In the genomic region with DNA sequence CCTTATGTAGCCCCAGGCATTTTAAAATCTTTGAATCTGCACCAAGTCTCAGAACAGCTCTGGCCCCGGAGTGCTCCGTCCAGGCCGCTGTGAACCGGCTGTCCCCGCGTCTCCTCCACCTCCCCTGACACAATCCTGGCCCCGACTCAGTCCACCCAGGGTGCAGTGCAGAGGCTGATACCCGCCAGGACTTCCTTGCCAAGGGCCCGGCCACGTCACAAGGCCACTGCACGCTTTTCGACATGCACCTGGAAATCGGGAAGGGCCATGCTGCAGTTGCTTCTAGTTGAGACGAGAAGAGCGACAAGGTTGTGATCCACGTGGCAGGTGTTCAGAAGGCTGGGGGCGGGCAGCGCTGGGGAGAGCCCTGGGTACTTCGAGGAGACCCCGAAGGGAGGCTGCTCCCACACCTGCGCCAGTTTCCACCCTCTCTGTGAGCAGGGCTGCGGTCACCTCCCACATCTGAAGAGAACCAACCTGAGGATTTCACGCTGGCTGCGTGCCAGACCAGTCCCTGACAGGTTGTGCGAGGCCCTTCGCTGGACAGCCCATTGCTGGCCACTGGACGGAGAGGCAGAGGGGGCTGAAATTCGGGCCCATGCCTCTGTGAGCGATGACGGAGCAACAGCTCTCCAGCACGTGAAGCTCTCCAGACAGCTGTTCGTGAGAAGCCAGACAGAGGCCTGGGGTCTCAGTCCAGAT, we compare ENCODE assay signal across 18 cellular contexts. TPM values are rescaled to one million over a fixed set of nuclear protein-coding genes. Genes with fewer than 3 reads are reported as not detected.
DNase-seq lines count a peak whose midpoint lies in the region; ATAC-seq and TF ChIP-seq lines count a peak whose summit lies in the region.
"Had no signal": no experiment of that assay in that cellular context is flagged by ENCODE, and none has a peak within 500 bp of the region (broad histone marks: within the 10 kb centered on the region; RNA-seq: fewer than 3 reads in every experiment).

No MANE protein-coding gene starts in this region.

- DNase-seq in WTC11 (ENCODE audit: low spot score) (no peak), spleen (peak; percentile 58), omental fat pad (ENCODE audit: low spot score) (no peak)
- DNase-seq: activated CD4-positive, alpha-beta T cell treated with anti-CD3 and anti-CD28 coated beads, Interleukin-2, amount 10 ng/mL, durations not matched to agents 7 days and 5 days; activated naive CD8-positive, alpha-beta T cell treated with anti-CD3 and anti-CD28 coated beads, Interleukin-2, amount 10 ng/mL, durations not matched to agents 7 days and 5 days; colonic mucosa; DMS79; heart left ventricle; NCI-H1930; NCI-H226; PC-9; stimulated activated CD4-positive, alpha-beta T cell treated with anti-CD3 and anti-CD28 coated beads, Interleukin-12 subunit alpha, Interleukin-12 subunit beta, amount 100 ng/mL, for 4 hours had no signal

- H3K4me1 Mint-ChIP-seq in WTC11: 0 out of 2 replicates have a peak, but pooled peaks cover 3% of the 10 kb centered on the region

- H3K36me3 Mint-ChIP-seq in WTC11: no peaks in the 10 kb centered on the region
- H3K36me3 Mint-ChIP-seq: activated naive CD8-positive, alpha-beta T cell treated with anti-CD3 and anti-CD28 coated beads, Interleukin-2, amount 10 ng/mL, durations not matched to agents 7 days and 5 days; type B pancreatic cell had no signal

- POLR2A ChIA-PET in WTC11 (lab: Charles Lee): no interaction called here

- no peaks in the 10 kb centered on the region for H3K9me3 ChIP-seq in iPS-15b (ENCODE audit: control insufficient read depth, insufficient read depth, low read length)
- H3K9me3 ChIP-seq in spleen: no peaks in the 10 kb centered on the region
- H3K9me3 ChIP-seq: colonic mucosa, heart left ventricle had no signal

- no peak overlapping the region for H3K4me3 ChIP-seq in iPS-15b (ENCODE audit: low read depth, low read length)
- no peak overlapping the region for H3K4me3 ChIP-seq in spleen
- H3K4me3 ChIP-seq: colonic mucosa, GM12878, GM23338, heart left ventricle, PC-9 had no signal

- H3K27ac Mint-ChIP-seq in WTC11: no peak overlapping the region
- H3K27ac Mint-ChIP-seq: activated CD4-positive, alpha-beta T cell treated with anti-CD3 and anti-CD28 coated beads, Interleukin-2, amount 10 ng/mL, durations not matched to agents 7 days and 5 days; activated naive CD8-positive, alpha-beta T cell treated with anti-CD3 and anti-CD28 coated beads, Interleukin-2, amount 10 ng/mL, durations not matched to agents 7 days and 5 days; GM23338; T-helper 1 cell treated with Interleukin-12 subunit alpha and Interleukin-12 subunit beta and Interleukin-4 antibody, amounts not matched to agents 30 μg/mL and 1 μg/mL, for 36 hours; type B pancreatic cell had no signal

- ATAC-seq in WTC11 (no peak), HG03439 (IDR thresholded peaks at IDR 0.05; ENCODE audit: unreplicated experiment) (no peak), omental fat pad (ENCODE audit: low FRiP score) (no peak)
- ATAC-seq: GM23338 had no signal

- 84 to 93% (median 88%) methylated on average over 29 to 32 of the region's 32 CpGs for WGBS in spleen, 5 donors

- intact Hi-C loops in spleen (cut with DNase I; ENCODE audit: low total_unique reads): no loop called here

- H3K27me3 Mint-ChIP-seq in WTC11 (ENCODE audit: low read depth): no peaks in the 10 kb centered on the region; the same call in 1 of the 2 replicates
- H3K27me3 Mint-ChIP-seq: activated CD4-positive, alpha-beta T cell treated with anti-CD3 and anti-CD28 coated beads, Interleukin-2, amount 10 ng/mL, durations not matched to agents 7 days and 5 days; type B pancreatic cell had no signal

- no peaks in the 10 kb centered on the region for H3K9me3 Mint-ChIP-seq in WTC11
- H3K9me3 Mint-ChIP-seq: activated CD4-positive, alpha-beta T cell treated with anti-CD3 and anti-CD28 coated beads, Interleukin-2, amount 10 ng/mL, durations not matched to agents 7 days and 5 days; activated naive CD8-positive, alpha-beta T cell treated with anti-CD3 and anti-CD28 coated beads, Interleukin-2, amount 10 ng/mL, durations not matched to agents 7 days and 5 days; GM23338; T-helper 1 cell treated with Interleukin-12 subunit alpha and Interleukin-12 subunit beta and Interleukin-4 antibody, amounts not matched to agents 30 μg/mL and 1 μg/mL, for 36 hours; type B pancreatic cell had no signal

- no peak for TF ChIP-seq CTCF in WTC11 (IDR thresholded peaks at IDR 0.05)
- TF ChIP-seq CTCF in spleen (IDR thresholded peaks at IDR 0.05 in 8 of 11, conservative IDR thresholded peaks at IDR 0.05 in 3 of 11): no peak
- no peak for TF ChIP-seq CTCF in omental fat pad (IDR thresholded peaks at IDR 0.05)

- TF ChIP-seq POLR2A in spleen (IDR thresholded peaks at IDR 0.05): no peak

- H3K36me3 ChIP-seq in iPS-15b (ENCODE audit: control insufficient read depth, insufficient read depth, low read length) (peaks cover 5% of the 10 kb centered on the region), spleen (no peaks in the 10 kb centered on the region)
- H3K36me3 ChIP-seq: colonic mucosa, heart left ventricle had no signal

- no peak overlapping the region for H3K27ac ChIP-seq in spleen
- H3K27ac ChIP-seq: colonic mucosa, PC-9 had no signal

- H3K4me1 ChIP-seq in iPS-15b (ENCODE audit: control insufficient read depth, insufficient read depth, low read length) (no peaks in the 10 kb centered on the region), spleen (peaks cover 7 to 23% (median 12%) of the 10 kb centered on the region in 6 donors)

- H3K4me3 Mint-ChIP-seq in WTC11: no peak overlapping the region
- H3K4me3 Mint-ChIP-seq: activated CD4-positive, alpha-beta T cell treated with anti-CD3 and anti-CD28 coated beads, Interleukin-2, amount 10 ng/mL, durations not matched to agents 7 days and 5 days; activated naive CD8-positive, alpha-beta T cell treated with anti-CD3 and anti-CD28 coated beads, Interleukin-2, amount 10 ng/mL, durations not matched to agents 7 days and 5 days; GM23338; T-helper 1 cell treated with Interleukin-12 subunit alpha and Interleukin-12 subunit beta and Interleukin-4 antibody, amounts not matched to agents 30 μg/mL and 1 μg/mL, for 36 hours; type B pancreatic cell had no signal

- peak overlapping the region; percentile 37 for H3K9ac ChIP-seq in iPS-15b (ENCODE audit: low read depth, low read length)

- H3K27me3 ChIP-seq in iPS-15b (ENCODE audit: control insufficient read depth, insufficient read depth, low read length): no peaks in the 10 kb centered on the region
- peaks cover 0 to 38% (median 13%) of the 10 kb centered on the region in 7 donors for H3K27me3 ChIP-seq in spleen (replicated peaks in 1 of 7)
- H3K27me3 ChIP-seq: colonic mucosa, heart left ventricle had no signal

- CTCF ChIA-PET in WTC11 (lab: Charles Lee): interaction anchor here (0.9 to 1.9 kb wide), 4 partner anchors 12 to 47 kb away, joined by 3 to 11 read pairs (median 6); partner anchors contain the start of gene CCNL2

TF ChIP-seq in WTC11, 78 proteins besides CTCF, POLR2A, EP300 and RAD21:
- TF ChIP-seq ZNF263 (CRISPR knock-in tag; IDR thresholded peaks at IDR 0.05; ENCODE audit: low read depth): 0 out of 2 replicates have a peak, but pooled peaks have one; percentile 28
- no peak for TF ChIP-seq TCF7 (CRISPR knock-in tag; IDR thresholded peaks at IDR 0.05; ENCODE audit: low read depth)

RNA-seq across cellular contexts. Expression of gene VWA1, which starts 6.7 kb away (rescaled TPM):
- 28.3 to 35.5 TPM (median 28.3 TPM) in 3 replicates for total RNA-seq in WTC11 (2021)
- total RNA-seq in spleen: 10 to 100 TPM in 6 of 7 donors, 1 to 10 TPM in 1; 3.9 to 18.0 (median 13.1) TPM
- 10 to 100 TPM in 2 of 3 donors, 1 to 10 TPM in 1; 4.1 to 12.7 (median 11.0) TPM for polyA plus RNA-seq in spleen
- 10 to 100 TPM in 3 of 4 donors, 1 to 10 TPM in 1; 6.8 to 21.1 (median 13.8) TPM for total RNA-seq in omental fat pad

RNA-seq across cellular contexts. Expression of gene ATAD3C, which starts 7.3 kb away (rescaled TPM):
- 0.60 to 0.94 TPM (median 0.61 TPM) in 3 replicates for total RNA-seq in WTC11 (2021)
- total RNA-seq in spleen: 1 to 10 TPM in 2 of 7 donors, under 1 TPM in 3, not detected in 2; 0.25 to 3.9 (median 0.57) TPM
- under 1 TPM; 0.55 to 0.85 (median 0.83) TPM for polyA plus RNA-seq in spleen
- 1 to 10 TPM in 2 of 4 donors, under 1 TPM in 1, not detected in 1; 0.69 to 3.5 (median 2.4) TPM for total RNA-seq in omental fat pad

RNA-seq across cellular contexts. Expression of gene ANKRD65, which starts 21.1 kb away (rescaled TPM):
- total RNA-seq in WTC11 (2021): 1.6 to 2.8 TPM (median 1.9 TPM) in 3 replicates
- 1 to 10 TPM in 5 of 7 donors, under 1 TPM in 2; 0.43 to 2.7 (median 1.2) TPM for total RNA-seq in spleen
- polyA plus RNA-seq in spleen: 1 to 10 TPM; 2.3 to 4.3 (median 3.0) TPM
- total RNA-seq in omental fat pad: 1 to 10 TPM; 2.6 to 7.3 (median 3.8) TPM
- total RNA-seq: activated CD4-positive, alpha-beta T cell treated with anti-CD3 and anti-CD28 coated beads, Interleukin-2, amount 10 ng/mL, durations not matched to agents 7 days and 5 days; activated naive CD8-positive, alpha-beta T cell treated with anti-CD3 and anti-CD28 coated beads, Interleukin-2, amount 10 ng/mL, durations not matched to agents 7 days and 5 days had no signal

RNA-seq across cellular contexts. Expression of gene ATAD3B, which starts 29.3 kb away (rescaled TPM):
- 47.9 to 63.6 TPM (median 48.5 TPM) in 3 replicates for total RNA-seq in WTC11 (2021)
- 10 to 100 TPM; 11.5 to 39.8 (median 23.7) TPM for total RNA-seq in spleen
- 10 to 100 TPM; 21.7 to 62.3 (median 45.8) TPM for polyA plus RNA-seq in spleen
- 10 to 100 TPM; 11.0 to 91.6 (median 16.5) TPM for total RNA-seq in omental fat pad

RNA-seq across cellular contexts. Expression of gene MRPL20, which starts 35.1 kb away (rescaled TPM):
- total RNA-seq in WTC11 (2021) (126 to 156 TPM (median 134 TPM) in 3 replicates), spleen (100 to 1,000 TPM in 3 of 7 donors, 10 to 100 TPM in 4; 67.4 to 144 (median 91.3) TPM), omental fat pad (100 to 1,000 TPM; 106 to 170 (median 136) TPM)
- polyA plus RNA-seq in spleen: 100 to 1,000 TPM; 101 to 168 (median 122) TPM
